Comparison of ENCODE assay signal across 8 cellular contexts in genomic region chr16:11407047-11407982, GRCh38.
A peak's percentile ranks its signal among the peaks of the same experiment; 100 is the strongest.
DNase-seq lines count a peak whose midpoint lies in the region; ATAC-seq lines count a peak whose summit lies in the region.

No MANE protein-coding gene starts in this region.

- no peak overlapping the region for H3K4me3 Mint-ChIP-seq in activated CD4-positive, alpha-beta memory T cell treated with anti-CD3 and anti-CD28 coated beads for 36 hours
- H3K4me3 Mint-ChIP-seq in effector memory CD8-positive, alpha-beta T cell, result no peak overlapping the region

- POLR2A ChIA-PET in activated CD4-positive, alpha-beta memory T cell treated with anti-CD3 and anti-CD28 coated beads for 36 hours (lab: Charles Lee), result no interaction called here

- H3K27me3 Mint-ChIP-seq in activated CD4-positive, alpha-beta memory T cell treated with anti-CD3 and anti-CD28 coated beads for 36 hours, result no peaks in the 10 kb centered on the region
- peaks cover 0 to 23% of the 10 kb centered on the region in 2 donors for H3K27me3 Mint-ChIP-seq in effector memory CD8-positive, alpha-beta T cell

- no peaks in the 10 kb centered on the region for H3K36me3 Mint-ChIP-seq in activated CD4-positive, alpha-beta memory T cell treated with anti-CD3 and anti-CD28 coated beads for 36 hours
- no peaks in the 10 kb centered on the region for H3K36me3 Mint-ChIP-seq in effector memory CD8-positive, alpha-beta T cell (ENCODE audit: insufficient read depth)

- H3K27ac Mint-ChIP-seq in activated CD4-positive, alpha-beta memory T cell treated with anti-CD3 and anti-CD28 coated beads for 36 hours, result no peak overlapping the region
- H3K27ac Mint-ChIP-seq in effector memory CD8-positive, alpha-beta T cell, result no peak overlapping the region

- H3K4me1 Mint-ChIP-seq in activated CD4-positive, alpha-beta memory T cell treated with anti-CD3 and anti-CD28 coated beads for 36 hours (ENCODE audit: low read depth), result no peaks in the 10 kb centered on the region
- H3K4me1 Mint-ChIP-seq in effector memory CD8-positive, alpha-beta T cell (ENCODE audit: low read depth in 2 of 2), result peaks cover 0 to 1% of the 10 kb centered on the region in 2 donors

- DNase-seq in AG08396 (ENCODE audit: low spot score), result peak; percentile 85
- DNase-seq in GM19240 (ENCODE audit: insufficient read length, low spot score), result peak; percentile 72
- peak; percentile 43 for DNase-seq in NCI-H526 treated with DMSO at 0.1 percent for 48 hours (lab: John Stamatoyannopoulos, UW)
- DNase-seq in activated CD4-positive, alpha-beta memory T cell treated with anti-CD3 and anti-CD28 coated beads for 36 hours, result peak; percentile 75
- peak; percentile 67 to 75 (median 71) for DNase-seq in effector memory CD8-positive, alpha-beta T cell
- peak; percentile 25 for DNase-seq in middle frontal gyrus (ENCODE audit: extremely low spot score, low spot score)
- DNase-seq in stimulated activated CD8-positive, alpha-beta memory T cell treated with anti-CD3 and anti-CD28 coated beads, Interleukin-7, amount 100 ng/mL, for 24 hours (ENCODE audit: low read depth), result peak; percentile 19
- DNase-seq in NK-92 treated with Interleukin-12 subunit alpha and Interleukin-12 subunit beta, amount 100 ng/mL, for 24 hours (lab: John Stamatoyannopoulos, UW), result no peak

- intact Hi-C loops in activated CD4-positive, alpha-beta memory T cell treated with anti-CD3 and anti-CD28 coated beads for 36 hours (cut with micrococcal nuclease), result loop anchor here (1.0 to 10.0 kb wide), 4 partner anchors 125 to 405 kb away; no protein-coding TSS in a partner anchor

- H3K9me3 Mint-ChIP-seq in activated CD4-positive, alpha-beta memory T cell treated with anti-CD3 and anti-CD28 coated beads for 36 hours, result no peaks in the 10 kb centered on the region
- no peaks in the 10 kb centered on the region for H3K9me3 Mint-ChIP-seq in effector memory CD8-positive, alpha-beta T cell

- peak; percentile 76 for ATAC-seq in effector memory CD8-positive, alpha-beta T cell (replicated peaks)

- CTCF ChIA-PET in activated CD4-positive, alpha-beta memory T cell treated with anti-CD3 and anti-CD28 coated beads for 36 hours (lab: Charles Lee), result interaction anchor here (0.6 to 6.5 kb wide), 34 partner anchors 10 to 661 kb away, joined by 3 to 54 read pairs (median 4); partner anchors contain the start of gene SNN
